In the genomic region with DNA sequence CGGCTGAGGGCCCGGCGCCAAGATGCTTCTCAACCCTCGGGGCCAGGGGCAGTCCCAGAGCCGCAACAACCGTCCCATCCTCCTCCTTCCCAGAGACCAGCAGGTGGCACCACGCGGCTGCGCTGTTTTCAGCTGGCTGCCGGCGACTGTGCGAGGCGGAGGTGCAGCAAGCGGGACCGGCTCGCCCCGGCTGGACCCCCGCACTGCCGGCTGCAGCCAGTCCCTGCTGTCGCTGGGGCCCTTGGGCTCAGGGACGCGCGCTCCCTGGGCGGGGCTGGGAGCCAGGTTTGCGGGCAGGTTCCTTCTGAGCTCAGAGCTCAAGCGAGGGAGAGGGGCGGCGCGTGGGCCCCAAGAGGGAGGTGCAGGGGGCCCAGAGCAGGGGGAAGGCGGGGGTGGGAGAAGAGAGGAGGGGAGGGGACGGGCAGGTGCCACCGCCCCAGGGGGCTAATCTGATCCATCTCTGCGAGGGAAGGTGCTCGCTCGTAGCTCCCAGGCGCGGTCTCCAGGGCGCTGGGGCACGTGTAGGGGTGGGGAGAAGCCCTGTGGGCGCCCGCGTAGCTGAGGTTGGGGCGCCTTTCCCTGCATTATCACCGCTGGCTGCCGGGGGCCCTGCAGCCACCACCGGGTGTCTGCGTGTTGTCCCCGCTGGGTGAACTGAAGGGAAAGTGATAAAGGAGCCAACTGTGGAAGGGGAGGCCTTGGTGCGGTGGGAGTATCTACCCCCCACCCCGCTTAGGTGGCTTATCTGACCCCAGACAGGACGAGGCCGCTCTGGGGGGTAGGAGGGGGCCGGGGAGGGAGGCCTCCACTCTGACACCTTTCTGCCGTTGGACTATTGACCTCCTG, we compare ENCODE assay signal across 1 cellular context.
A peak's percentile ranks its signal among the peaks of the same experiment; 100 is the strongest.
TF ChIP-seq lines count a peak whose summit lies in the region.

No MANE protein-coding gene starts in this region.

TF ChIP-seq in K562, 482 proteins besides CTCF, POLR2A, EP300 and RAD21 (continued from another document and continues in another):
- peak in 1 of 2 experiments; percentile 51; a peak in 2 of 4 replicates for TF ChIP-seq BCLAF1 (IDR thresholded peaks at IDR 0.05; ENCODE audit: borderline replicate concordance in 1 of 2, control insufficient read depth in 1 of 2, low read depth in 2 of 2, low read length in 1 of 2)
- TF ChIP-seq, protein P1, sequence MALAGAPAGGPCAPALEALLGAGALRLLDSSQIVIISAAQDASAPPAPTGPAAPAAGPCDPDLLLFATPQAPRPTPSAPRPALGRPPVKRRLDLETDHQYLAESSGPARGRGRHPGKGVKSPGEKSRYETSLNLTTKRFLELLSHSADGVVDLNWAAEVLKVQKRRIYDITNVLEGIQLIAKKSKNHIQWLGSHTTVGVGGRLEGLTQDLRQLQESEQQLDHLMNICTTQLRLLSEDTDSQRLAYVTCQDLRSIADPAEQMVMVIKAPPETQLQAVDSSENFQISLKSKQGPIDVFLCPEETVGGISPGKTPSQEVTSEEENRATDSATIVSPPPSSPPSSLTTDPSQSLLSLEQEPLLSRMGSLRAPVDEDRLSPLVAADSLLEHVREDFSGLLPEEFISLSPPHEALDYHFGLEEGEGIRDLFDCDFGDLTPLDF (CRISPR knock-in tag; IDR thresholded peaks at IDR 0.05) = no peak; the same call in 1 of the 2 replicates
- TF ChIP-seq, protein P2, sequence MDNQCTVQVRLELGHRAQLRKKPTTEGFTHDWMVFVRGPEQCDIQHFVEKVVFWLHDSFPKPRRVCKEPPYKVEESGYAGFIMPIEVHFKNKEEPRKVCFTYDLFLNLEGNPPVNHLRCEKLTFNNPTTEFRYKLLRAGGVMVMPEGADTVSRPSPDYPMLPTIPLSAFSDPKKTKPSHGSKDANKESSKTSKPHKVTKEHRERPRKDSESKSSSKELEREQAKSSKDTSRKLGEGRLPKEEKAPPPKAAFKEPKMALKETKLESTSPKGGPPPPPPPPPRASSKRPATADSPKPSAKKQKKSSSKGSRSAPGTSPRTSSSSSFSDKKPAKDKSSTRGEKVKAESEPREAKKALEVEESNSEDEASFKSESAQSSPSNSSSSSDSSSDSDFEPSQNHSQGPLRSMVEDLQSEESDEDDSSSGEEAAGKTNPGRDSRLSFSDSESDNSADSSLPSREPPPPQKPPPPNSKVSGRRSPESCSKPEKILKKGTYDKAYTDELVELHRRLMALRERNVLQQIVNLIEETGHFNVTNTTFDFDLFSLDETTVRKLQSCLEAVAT (IDR thresholded peaks at IDR 0.05) = peak; percentile 13 to 27; a peak in 1 of 4 replicates
- 0 out of 2 replicates have a peak, but pooled peaks have one; percentile 8 for TF ChIP-seq GTF2E2 (tag; IDR thresholded peaks at IDR 0.05)
- TF ChIP-seq SRSF1 (IDR thresholded peaks at IDR 0.05; ENCODE audit: low read depth, low read length) = no peak
- TF ChIP-seq BRF2 (IDR thresholded peaks at IDR 0.05; ENCODE audit: borderline replicate concordance, insufficient read depth, insufficient read length) = no peak
- no peak; the same call in 1 of the 2 replicates for TF ChIP-seq SP1 (CRISPR knock-in tag; IDR thresholded peaks at IDR 0.05)
- no peak for TF ChIP-seq ZFP91 (CRISPR knock-in tag; IDR thresholded peaks at IDR 0.05)
- peak; percentile 78 to 82 for TF ChIP-seq KDM1A (IDR thresholded peaks at IDR 0.05)
- no peak for TF ChIP-seq ARHGAP35 (IDR thresholded peaks at IDR 0.05; ENCODE audit: partially characterized antibody)
- 0 out of 2 replicates have a peak, but pooled peaks have one; percentile 35 for TF ChIP-seq HCFC1 (IDR thresholded peaks at IDR 0.05; ENCODE audit: low read depth, low read length)
- no peak for TF ChIP-seq TFE3 (CRISPR knock-in tag; IDR thresholded peaks at IDR 0.05)
- TF ChIP-seq HNRNPL (IDR thresholded peaks at IDR 0.05; ENCODE audit: low read depth, low read length) = peak; percentile 79; the same call in 1 of the 2 replicates
- TF ChIP-seq ZEB2 (IDR thresholded peaks at IDR 0.05) = peak; percentile 90
- no peak for TF ChIP-seq ZNF184 (CRISPR knock-in tag; IDR thresholded peaks at IDR 0.05)
- no peak for TF ChIP-seq CHD1 (IDR thresholded peaks at IDR 0.05; ENCODE audit: low read length)
- TF ChIP-seq, protein P3, sequence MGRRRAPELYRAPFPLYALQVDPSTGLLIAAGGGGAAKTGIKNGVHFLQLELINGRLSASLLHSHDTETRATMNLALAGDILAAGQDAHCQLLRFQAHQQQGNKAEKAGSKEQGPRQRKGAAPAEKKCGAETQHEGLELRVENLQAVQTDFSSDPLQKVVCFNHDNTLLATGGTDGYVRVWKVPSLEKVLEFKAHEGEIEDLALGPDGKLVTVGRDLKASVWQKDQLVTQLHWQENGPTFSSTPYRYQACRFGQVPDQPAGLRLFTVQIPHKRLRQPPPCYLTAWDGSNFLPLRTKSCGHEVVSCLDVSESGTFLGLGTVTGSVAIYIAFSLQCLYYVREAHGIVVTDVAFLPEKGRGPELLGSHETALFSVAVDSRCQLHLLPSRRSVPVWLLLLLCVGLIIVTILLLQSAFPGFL (CRISPR knock-in tag; IDR thresholded peaks at IDR 0.05) = no peak
- TF ChIP-seq ZNF561 (CRISPR knock-in tag; conservative IDR thresholded peaks at IDR 0.05) = peak; percentile 23; the same call in 1 of the 2 replicates
- TF ChIP-seq E4F1 (CRISPR knock-in tag; IDR thresholded peaks at IDR 0.05; ENCODE audit: borderline replicate concordance) = no peak
- 0 out of 2 replicates have a peak, but pooled peaks have one; percentile 9 for TF ChIP-seq ZKSCAN8 (CRISPR knock-in tag; IDR thresholded peaks at IDR 0.05)
- TF ChIP-seq MCM2 (IDR thresholded peaks at IDR 0.05; ENCODE audit: low read depth) = no peak
- TF ChIP-seq, protein P4, sequence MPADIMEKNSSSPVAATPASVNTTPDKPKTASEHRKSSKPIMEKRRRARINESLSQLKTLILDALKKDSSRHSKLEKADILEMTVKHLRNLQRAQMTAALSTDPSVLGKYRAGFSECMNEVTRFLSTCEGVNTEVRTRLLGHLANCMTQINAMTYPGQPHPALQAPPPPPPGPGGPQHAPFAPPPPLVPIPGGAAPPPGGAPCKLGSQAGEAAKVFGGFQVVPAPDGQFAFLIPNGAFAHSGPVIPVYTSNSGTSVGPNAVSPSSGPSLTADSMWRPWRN (IDR thresholded peaks at IDR 0.05; ENCODE audit: low read depth) = peak; percentile 95
- TF ChIP-seq TRIM24 (IDR thresholded peaks at IDR 0.05) = peak; percentile 38 to 66; a peak in 3 of 4 replicates
- TF ChIP-seq ZNF57 (CRISPR knock-in tag; IDR thresholded peaks at IDR 0.05) = no peak
- TF ChIP-seq ELF1 (tag; IDR thresholded peaks at IDR 0.05) = no peak
- TF ChIP-seq HNRNPK (IDR thresholded peaks at IDR 0.05; ENCODE audit: low read depth, low read length, poor library complexity, severe bottlenecking) = peak; percentile 81
- TF ChIP-seq ZNF282 (CRISPR knock-in tag; IDR thresholded peaks at IDR 0.05) = no peak
- TF ChIP-seq STAT5B (CRISPR knock-in tag; IDR thresholded peaks at IDR 0.05) = no peak
- TF ChIP-seq ZNF41 (CRISPR knock-in tag; conservative IDR thresholded peaks at IDR 0.05) = peak; percentile 77; the same call in 1 of the 2 replicates
- no peak for TF ChIP-seq SREBF1 (IDR thresholded peaks at IDR 0.05; ENCODE audit: borderline replicate concordance, low read depth, low read length)
- TF ChIP-seq ARID1B (IDR thresholded peaks at IDR 0.05) = peak; percentile 94
- TF ChIP-seq ZNF143 (CRISPR knock-in tag; IDR thresholded peaks at IDR 0.05) = no peak
- TF ChIP-seq RFX7 (CRISPR knock-in tag; IDR thresholded peaks at IDR 0.05) = no peak
- peak; percentile 29; the same call in 1 of the 2 replicates for TF ChIP-seq ZSCAN29 (IDR thresholded peaks at IDR 0.05)
- peak; percentile 83 for TF ChIP-seq E2F3 (CRISPR knock-in tag; IDR thresholded peaks at IDR 0.05)
- no peak for TF ChIP-seq ZFP36 (IDR thresholded peaks at IDR 0.05; ENCODE audit: low read depth, low read length, partially characterized antibody)
- no peak for TF ChIP-seq POLR3A (IDR thresholded peaks at IDR 0.05; ENCODE audit: borderline replicate concordance, extremely low read depth, insufficient read depth, insufficient read length)
- TF ChIP-seq THRAP3 (IDR thresholded peaks at IDR 0.05; ENCODE audit: borderline replicate concordance) = no peak
- peak; percentile 80 for TF ChIP-seq SUPT5H (IDR thresholded peaks at IDR 0.05)
- TF ChIP-seq ZBTB2 (IDR thresholded peaks at IDR 0.05) = peak; percentile 85; the same call in 1 of the 2 replicates
- no peak for TF ChIP-seq EWSR1 (IDR thresholded peaks at IDR 0.05; ENCODE audit: borderline replicate concordance, low read depth, partially characterized antibody)
- TF ChIP-seq ETV5 (CRISPR knock-in tag; IDR thresholded peaks at IDR 0.05; ENCODE audit: low read depth) = no peak; the same call in 1 of the 2 replicates
- TF ChIP-seq CTBP1 (IDR thresholded peaks at IDR 0.05; ENCODE audit: borderline replicate concordance) = peak; percentile 83
- no peak for TF ChIP-seq ZNF121 (CRISPR knock-in tag; conservative IDR thresholded peaks at IDR 0.05)
- no peak for TF ChIP-seq HDAC6 (IDR thresholded peaks at IDR 0.05; ENCODE audit: low read depth, low read length)
- peak; percentile 76 for TF ChIP-seq FOXM1 (IDR thresholded peaks at IDR 0.05; ENCODE audit: low read depth)
- no peak for TF ChIP-seq FOXM1 (CRISPR knock-in tag; IDR thresholded peaks at IDR 0.05; ENCODE audit: low read depth)
